Comparison of ENCODE assay signal across 1 cellular context in the genomic region with DNA sequence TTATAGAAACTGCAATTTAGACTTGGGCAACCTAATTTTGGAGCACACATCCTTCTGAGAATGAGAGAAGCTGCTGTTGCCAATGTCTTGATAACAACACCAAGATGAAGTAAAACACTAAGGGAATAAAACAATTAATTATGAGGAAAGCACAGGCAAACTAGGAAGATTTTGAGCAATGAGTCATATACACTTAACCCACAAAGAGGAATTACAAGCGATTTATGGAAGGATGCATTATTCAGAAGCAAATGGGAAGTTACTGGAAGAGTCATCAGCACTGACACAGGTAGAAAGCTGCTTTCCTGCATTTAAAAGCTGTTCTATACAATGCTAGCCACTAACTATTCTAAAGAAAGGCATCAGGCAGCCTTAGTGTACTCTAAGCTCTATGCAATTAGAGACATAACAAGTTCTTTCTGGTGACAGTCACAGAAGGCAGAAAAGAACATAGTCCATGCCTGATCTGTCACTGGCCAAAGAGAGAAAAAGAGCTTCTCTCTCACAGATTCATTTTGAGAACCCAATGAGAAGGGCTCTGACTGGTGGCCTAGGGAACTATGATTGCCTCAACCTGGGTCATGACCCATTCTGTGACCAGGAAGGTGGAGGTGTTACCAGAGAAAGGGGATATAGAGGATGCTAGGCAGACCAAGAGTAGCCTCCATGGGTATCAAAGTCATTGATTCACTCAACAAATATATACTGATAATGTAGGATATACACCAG.
A peak's percentile ranks its signal among the peaks of the same experiment; 100 is the strongest.
TF ChIP-seq lines count a peak whose summit lies in the region.

No MANE protein-coding gene starts in this region.

TF ChIP-seq in SK-N-SH, 30 proteins besides CTCF, POLR2A, EP300 and RAD21:
- TF ChIP-seq, protein P1, sequence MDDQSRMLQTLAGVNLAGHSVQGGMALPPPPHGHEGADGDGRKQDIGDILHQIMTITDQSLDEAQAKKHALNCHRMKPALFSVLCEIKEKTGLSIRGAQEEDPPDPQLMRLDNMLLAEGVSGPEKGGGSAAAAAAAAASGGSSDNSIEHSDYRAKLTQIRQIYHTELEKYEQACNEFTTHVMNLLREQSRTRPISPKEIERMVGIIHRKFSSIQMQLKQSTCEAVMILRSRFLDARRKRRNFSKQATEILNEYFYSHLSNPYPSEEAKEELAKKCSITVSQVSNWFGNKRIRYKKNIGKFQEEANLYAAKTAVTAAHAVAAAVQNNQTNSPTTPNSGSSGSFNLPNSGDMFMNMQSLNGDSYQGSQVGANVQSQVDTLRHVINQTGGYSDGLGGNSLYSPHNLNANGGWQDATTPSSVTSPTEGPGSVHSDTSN (IDR thresholded peaks at IDR 0.05) = peak; percentile 40; the same call in 1 of the 2 replicates
- TF ChIP-seq JUND (IDR thresholded peaks at IDR 0.05) (peak; percentile 55), FOSL2 (IDR thresholded peaks at IDR 0.05; ENCODE audit: borderline replicate concordance, low read depth) (peak; percentile 61; the same call in 1 of the 2 replicates)
- TF ChIP-seq, protein P2, sequence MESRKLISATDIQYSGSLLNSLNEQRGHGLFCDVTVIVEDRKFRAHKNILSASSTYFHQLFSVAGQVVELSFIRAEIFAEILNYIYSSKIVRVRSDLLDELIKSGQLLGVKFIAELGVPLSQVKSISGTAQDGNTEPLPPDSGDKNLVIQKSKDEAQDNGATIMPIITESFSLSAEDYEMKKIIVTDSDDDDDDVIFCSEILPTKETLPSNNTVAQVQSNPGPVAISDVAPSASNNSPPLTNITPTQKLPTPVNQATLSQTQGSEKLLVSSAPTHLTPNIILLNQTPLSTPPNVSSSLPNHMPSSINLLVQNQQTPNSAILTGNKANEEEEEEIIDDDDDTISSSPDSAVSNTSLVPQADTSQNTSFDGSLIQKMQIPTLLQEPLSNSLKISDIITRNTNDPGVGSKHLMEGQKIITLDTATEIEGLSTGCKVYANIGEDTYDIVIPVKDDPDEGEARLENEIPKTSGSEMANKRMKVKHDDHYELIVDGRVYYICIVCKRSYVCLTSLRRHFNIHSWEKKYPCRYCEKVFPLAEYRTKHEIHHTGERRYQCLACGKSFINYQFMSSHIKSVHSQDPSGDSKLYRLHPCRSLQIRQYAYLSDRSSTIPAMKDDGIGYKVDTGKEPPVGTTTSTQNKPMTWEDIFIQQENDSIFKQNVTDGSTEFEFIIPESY (IDR thresholded peaks at IDR 0.05; ENCODE audit: borderline replicate concordance, low read depth) = no peak
